In the genomic region with DNA sequence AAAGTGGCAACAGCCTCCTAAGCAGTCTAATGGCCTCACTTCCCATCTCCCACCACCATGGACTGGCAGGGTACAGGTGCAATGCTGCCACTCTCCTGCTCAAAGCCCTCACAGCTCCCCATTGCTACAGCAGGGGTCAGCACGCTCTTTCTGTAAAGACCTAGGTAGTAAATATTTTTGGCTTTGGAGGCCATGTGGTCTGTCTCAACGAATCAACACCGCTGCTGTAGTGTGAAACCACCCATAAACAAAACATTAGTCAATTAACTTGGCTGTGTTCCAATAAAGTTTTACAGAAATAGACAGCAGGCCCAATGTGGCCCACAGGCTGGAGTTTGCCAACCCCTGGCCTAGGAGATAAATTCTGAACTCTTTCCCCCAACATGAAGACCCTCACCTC, we compare ENCODE assay signal across 18 cellular contexts. TPM values are rescaled to one million over a fixed set of nuclear protein-coding genes. Genes with fewer than 3 reads are reported as not detected.
DNase-seq lines count a peak whose midpoint lies in the region; ATAC-seq, FAIRE-seq and TF ChIP-seq lines count a peak whose summit lies in the region.
"Had no signal": no experiment of that assay in that cellular context is flagged by ENCODE, and none has a peak within 500 bp of the region (broad histone marks: within the 10 kb centered on the region; RNA-seq: fewer than 3 reads in every experiment).

No MANE protein-coding gene starts in this region.

- FAIRE-seq in HTR-8/SVneo (lab: Jason Lieb, UNC): no peak

- no peaks in the 10 kb centered on the region; the same call in 1 of the 2 replicates for H3K27me3 Mint-ChIP-seq in HFFc6 (ENCODE audit: insufficient read depth)
- H3K27me3 Mint-ChIP-seq: activated naive CD4-positive, alpha-beta T cell treated with anti-CD3 and anti-CD28 coated beads, Interleukin-2, amount 50 U/mL, for 24 hours; stimulated activated naive CD8-positive, alpha-beta T cell treated with anti-CD3 and anti-CD28 coated beads, Interleukin-15, Interleukin-2, amounts not matched to agents 100 ng/mL and 50 ng/mL, for 24 hours had no signal

- no peak overlapping the region for H3K27ac ChIP-seq in RWPE2 (ENCODE audit: poor library complexity, severe bottlenecking)
- H3K27ac ChIP-seq: BLaER1, neural progenitor cell, PC-9, vagina had no signal

- peak; percentile 70 for ATAC-seq in RWPE2 (ENCODE audit: low read depth)
- ATAC-seq in HG02852 (IDR thresholded peaks at IDR 0.05; ENCODE audit: unreplicated experiment): no peak
- no peak for ATAC-seq in GM21381 (IDR thresholded peaks at IDR 0.05; ENCODE audit: unreplicated experiment)
- ATAC-seq: esophagus mucosa, T-cell had no signal

- H3K9me3 ChIP-seq in RWPE2 (ENCODE audit: severe bottlenecking): no peaks in the 10 kb centered on the region
- H3K9me3 ChIP-seq: BLaER1, vagina had no signal

- no peak overlapping the region for H3K4me3 Mint-ChIP-seq in HFFc6
- H3K4me3 Mint-ChIP-seq: activated naive CD4-positive, alpha-beta T cell treated with anti-CD3 and anti-CD28 coated beads, Interleukin-2, amount 50 U/mL, for 24 hours; central memory CD8-positive, alpha-beta T cell; neural progenitor cell; stimulated activated naive CD8-positive, alpha-beta T cell treated with anti-CD3 and anti-CD28 coated beads, Interleukin-15, Interleukin-2, amounts not matched to agents 100 ng/mL and 50 ng/mL, for 24 hours; T-cell had no signal

- peak; percentile 35 for DNase-seq in Daoy (ENCODE audit: low read depth)
- peak; percentile 40 for DNase-seq in HFFc6
- DNase-seq in RWPE2 (ENCODE audit: low spot score): no peak
- peak; percentile 16 for DNase-seq in fibroblast of the aortic adventitia (ENCODE audit: low read depth)
- DNase-seq in activated gamma-delta T cell treated with Interleukin-2 at 50 U/mL for 16 hours: no peak
- no peak for DNase-seq in HTR-8/SVneo (ENCODE audit: insufficient read length, low spot score)
- DNase-seq: T-cell had no signal

- H3K4me1 Mint-ChIP-seq in HFFc6 (ENCODE audit: low read depth): peaks cover 40% of the 10 kb centered on the region

- no peaks in the 10 kb centered on the region for H3K4me1 ChIP-seq in RWPE2 (ENCODE audit: insufficient read depth, poor library complexity, severe bottlenecking)
- H3K4me1 ChIP-seq: BLaER1, vagina had no signal

- H3K27ac Mint-ChIP-seq in HFFc6: no peak overlapping the region
- H3K27ac Mint-ChIP-seq: activated naive CD4-positive, alpha-beta T cell treated with anti-CD3 and anti-CD28 coated beads, Interleukin-2, amount 50 U/mL, for 24 hours; neural progenitor cell; stimulated activated naive CD8-positive, alpha-beta T cell treated with anti-CD3 and anti-CD28 coated beads, Interleukin-15, Interleukin-2, amounts not matched to agents 100 ng/mL and 50 ng/mL, for 24 hours; T-cell had no signal

- peak; percentile 24; the same call in 1 of the 2 replicates for TF ChIP-seq CTCF in HFFc6 (IDR thresholded peaks at IDR 0.05)
- peak; percentile 6 for TF ChIP-seq CTCF in RWPE2 (IDR thresholded peaks at IDR 0.05; ENCODE audit: poor library complexity, severe bottlenecking)
- no peak for TF ChIP-seq CTCF in fibroblast of the aortic adventitia (IDR thresholded peaks at IDR 0.05; ENCODE audit: insufficient read depth, low read length)

- H3K27me3 ChIP-seq in RWPE2 (ENCODE audit: insufficient read depth, poor library complexity, severe bottlenecking): no peaks in the 10 kb centered on the region
- H3K27me3 ChIP-seq: BLaER1, neural progenitor cell, vagina had no signal

- no peaks in the 10 kb centered on the region for H3K9me3 Mint-ChIP-seq in HFFc6
- H3K9me3 Mint-ChIP-seq: activated naive CD4-positive, alpha-beta T cell treated with anti-CD3 and anti-CD28 coated beads, Interleukin-2, amount 50 U/mL, for 24 hours; central memory CD8-positive, alpha-beta T cell; neural progenitor cell; stimulated activated naive CD8-positive, alpha-beta T cell treated with anti-CD3 and anti-CD28 coated beads, Interleukin-15, Interleukin-2, amounts not matched to agents 100 ng/mL and 50 ng/mL, for 24 hours; T-cell had no signal

- no peaks in the 10 kb centered on the region for H3K36me3 Mint-ChIP-seq in HFFc6 (ENCODE audit: low read depth)
- H3K36me3 Mint-ChIP-seq: activated naive CD4-positive, alpha-beta T cell treated with anti-CD3 and anti-CD28 coated beads, Interleukin-2, amount 50 U/mL, for 24 hours; neural progenitor cell; T-cell had no signal

- H3K36me3 ChIP-seq in RWPE2 (ENCODE audit: low read depth): no peaks in the 10 kb centered on the region
- H3K36me3 ChIP-seq: BLaER1, neural progenitor cell, vagina had no signal

- H3K4me3 ChIP-seq in RWPE2 (ENCODE audit: severe bottlenecking) (no peak overlapping the region), fibroblast of the aortic adventitia (ENCODE audit: low read depth, low read length) (no peak overlapping the region)
- H3K4me3 ChIP-seq: BLaER1, lung, neural progenitor cell, PC-9, vagina had no signal

RNA-seq across cellular contexts. Expression of a gene that starts 44.6 kb away (rescaled TPM):
- total RNA-seq in Daoy (2014; rRNA removed; shearing (Covaris generic)): not detected in 2 replicates
- total RNA-seq in HFFc6 (2021; fragmentation: NEBNext Ultra II Directional; extraction: Animal tissue kit (Norgen Biotek cat#: 25700)): not detected
- not detected in 2 replicates for total RNA-seq in fibroblast of the aortic adventitia (ENCODE audit: low replicate concordance)

RNA-seq across cellular contexts. Expression of a gene that starts 53.0 kb away (rescaled TPM):
- total RNA-seq in Daoy (2014; rRNA removed; shearing (Covaris generic)): 0.51 TPM in 1 of 2 replicates, not detected in the other
- total RNA-seq in HFFc6 (2021; fragmentation: NEBNext Ultra II Directional; extraction: Animal tissue kit (Norgen Biotek cat#: 25700)): under 1 TPM; 0.14 to 0.75 (median 0.19) TPM
- 0.45 and 0.49 TPM in 2 replicates for total RNA-seq in fibroblast of the aortic adventitia (ENCODE audit: low replicate concordance)
- total RNA-seq: vagina had no signal

RNA-seq across cellular contexts. Expression of a gene that starts 53.1 kb away (rescaled TPM):
- 464 and 610 TPM in 2 replicates for total RNA-seq in Daoy (2014; rRNA removed; shearing (Covaris generic))
- 100 to 1,000 TPM; 107 to 146 (median 134) TPM for total RNA-seq in HFFc6 (2021; fragmentation: NEBNext Ultra II Directional; extraction: Animal tissue kit (Norgen Biotek cat#: 25700))
- total RNA-seq in fibroblast of the aortic adventitia (ENCODE audit: low replicate concordance): 59.4 and 65.9 TPM in 2 replicates

Comparison
In these comparisons a context has a peak if more than half of its experiments do, and no peak if none do; other contexts are left out.
1. DNase-seq: peak in Daoy (single experiment), HFFc6 (single experiment) and fibroblast of the aortic adventitia (single experiment); none in RWPE2 (single experiment), activated gamma-delta T cell treated with Interleukin-2 at 50 U/mL for 16 hours (single experiment) and HTR-8/SVneo (single experiment).